Comparison of ENCODE assay signal across 14 cellular contexts in genomic region chr18:8747440-8747937, GRCh38. TPM values are rescaled to one million over a fixed set of nuclear protein-coding genes. Genes with fewer than 3 reads are reported as not detected.
A peak's percentile ranks its signal among the peaks of the same experiment; 100 is the strongest.
DNase-seq lines count a peak whose midpoint lies in the region; ATAC-seq and TF ChIP-seq lines count a peak whose summit lies in the region.
"Had no signal": no experiment of that assay in that cellular context is flagged by ENCODE, and none has a peak within 500 bp of the region (broad histone marks: within the 10 kb centered on the region; RNA-seq: fewer than 3 reads in every experiment).

No MANE protein-coding gene starts in this region.

- CTCF ChIA-PET in HEK293T (lab: Yijun Ruan, JAX): no interaction called here

- H3K79me2 ChIP-seq in mesendoderm (ENCODE audit: control insufficient read depth, insufficient read depth, low read length): peaks cover 6% of the 10 kb centered on the region

- H2BK120ac ChIP-seq in mesendoderm (ENCODE audit: low read depth, low read length): no peak overlapping the region

- H3K27ac ChIP-seq in mesendoderm (ENCODE audit: low read depth, low read length): no peak overlapping the region

- DNase-seq in AG08396 (ENCODE audit: low spot score) (peak; percentile 59), HS-5 (ENCODE audit: low read depth) (peak; percentile 45), dedifferentiated amniotic fluid mesenchymal stem cell (ENCODE audit: extremely low spot score) (peak; percentile 88), mesendoderm (no peak), HEK293T (ENCODE audit: extremely low spot score) (no peak), head of caudate nucleus (no peak), DMS 273 (lab: John Stamatoyannopoulos, UW; ENCODE audit: unreplicated experiment) (no peak)
- DNase-seq: activated naive CD8-positive, alpha-beta T cell treated with anti-CD3 and anti-CD28 coated beads for 36 hours; CD4-positive, CD25-positive, alpha-beta regulatory T cell; NCI-H2081 treated with DMSO at 0.1 percent for 48 hours; OCI-M1; stimulated activated CD4-positive, alpha-beta T cell treated with anti-CD3 and anti-CD28 coated beads, Interleukin-4, amount 100 ng/mL, for 1 hour had no signal

- no peak overlapping the region for H2AK5ac ChIP-seq in mesendoderm (ENCODE audit: low read length)

- H3K4me1 ChIP-seq in mesendoderm (ENCODE audit: control insufficient read depth, low read depth, low read length): no peaks in the 10 kb centered on the region

- H3K18ac ChIP-seq in mesendoderm (ENCODE audit: low read length): no peak overlapping the region

- no peak overlapping the region for H4K8ac ChIP-seq in mesendoderm (ENCODE audit: low read depth, low read length)

- H4K5ac ChIP-seq in mesendoderm (ENCODE audit: low read length): no peak overlapping the region

- intact Hi-C loops in head of caudate nucleus (cut with DNase I): no loop called here

- H3K23ac ChIP-seq in mesendoderm (ENCODE audit: low read length): peak overlapping the region; percentile 35

- H3K36me3 ChIP-seq in mesendoderm (ENCODE audit: control insufficient read depth, insufficient read depth, low read length): no peaks in the 10 kb centered on the region

- no peak overlapping the region for H2BK15ac ChIP-seq in mesendoderm (replicated peaks; ENCODE audit: low read depth)

- no peak overlapping the region for H3K56ac ChIP-seq in mesendoderm (ENCODE audit: low read length)

- no peak overlapping the region for H3K4ac ChIP-seq in mesendoderm (ENCODE audit: low read depth, low read length)

- no peak for ATAC-seq in HG03139 (IDR thresholded peaks at IDR 0.05; ENCODE audit: unreplicated experiment)
- ATAC-seq: K562 had no signal

- H3K27me3 ChIP-seq in mesendoderm (ENCODE audit: insufficient read depth, low read length, poor library complexity): no peaks in the 10 kb centered on the region

- no peak overlapping the region for H3K4me3 ChIP-seq in mesendoderm (ENCODE audit: low read length)
- H3K4me3 ChIP-seq: K562 had no signal

- no peak overlapping the region for H2BK5ac ChIP-seq in mesendoderm (ENCODE audit: low read length)

- H3K79me1 ChIP-seq in mesendoderm (ENCODE audit: low read length): peaks cover 10% of the 10 kb centered on the region

- POLR2A ChIA-PET in HEK293T (lab: Yijun Ruan, JAX): no interaction called here

- no CpG with 5 or more reads among the region's 6 CpGs for WGBS in mesendoderm (ENCODE audit: extremely low coverage, insufficient coverage, low lambda C conversion rate)

- H3K9ac ChIP-seq in mesendoderm (ENCODE audit: low read length): no peak overlapping the region

- no peak overlapping the region for H3K4me2 ChIP-seq in mesendoderm (ENCODE audit: low read length)

TF ChIP-seq in HEK293T, 16 proteins besides CTCF, POLR2A, EP300 and RAD21:
- TF ChIP-seq FOXM1 (IDR thresholded peaks at IDR 0.05; ENCODE audit: borderline replicate concordance): no peak
- no peak for TF ChIP-seq L3MBTL2 (conservative IDR thresholded peaks at IDR 0.05)
- no peak for TF ChIP-seq TARDBP (IDR thresholded peaks at IDR 0.05)
- no peak for TF ChIP-seq BHLHE40 (IDR thresholded peaks at IDR 0.05; ENCODE audit: borderline replicate concordance)
- TF ChIP-seq SUZ12 (IDR thresholded peaks at IDR 0.05): no peak
- no peak for TF ChIP-seq HDGF (IDR thresholded peaks at IDR 0.05; ENCODE audit: borderline replicate concordance)
- no peak for TF ChIP-seq ZNF384 (IDR thresholded peaks at IDR 0.05)
- TF ChIP-seq CTBP1 (IDR thresholded peaks at IDR 0.05; ENCODE audit: borderline replicate concordance): no peak
- TF ChIP-seq PKNOX1 (IDR thresholded peaks at IDR 0.05): no peak
- TF ChIP-seq FOXA1 (IDR thresholded peaks at IDR 0.05): no peak
- TF ChIP-seq ARNT (IDR thresholded peaks at IDR 0.05): no peak
- TF ChIP-seq FOXK2 (IDR thresholded peaks at IDR 0.05): no peak
- TF ChIP-seq ELF4 (IDR thresholded peaks at IDR 0.05): no peak

RNA-seq across cellular contexts. Expression of gene MTCL1, which starts 42.1 kb away (rescaled TPM):
- polyA plus RNA-seq in mesendoderm (2013, experiment 1 of 2): 34.1 TPM
- 35.6 TPM for polyA plus RNA-seq in mesendoderm (2013, experiment 2 of 2)
- polyA plus RNA-seq: CD4-positive, CD25-positive, alpha-beta regulatory T cell had no signal

Comparison
In these comparisons a context has a peak if more than half of its experiments do, and no peak if none do; other contexts are left out.
1. DNase-seq: peak in AG08396 (single experiment), HS-5 (single experiment) and dedifferentiated amniotic fluid mesenchymal stem cell (single experiment); none in mesendoderm (single experiment), HEK293T (single experiment), head of caudate nucleus (0 of 42) and DMS 273 (single experiment).